In the genomic region with DNA sequence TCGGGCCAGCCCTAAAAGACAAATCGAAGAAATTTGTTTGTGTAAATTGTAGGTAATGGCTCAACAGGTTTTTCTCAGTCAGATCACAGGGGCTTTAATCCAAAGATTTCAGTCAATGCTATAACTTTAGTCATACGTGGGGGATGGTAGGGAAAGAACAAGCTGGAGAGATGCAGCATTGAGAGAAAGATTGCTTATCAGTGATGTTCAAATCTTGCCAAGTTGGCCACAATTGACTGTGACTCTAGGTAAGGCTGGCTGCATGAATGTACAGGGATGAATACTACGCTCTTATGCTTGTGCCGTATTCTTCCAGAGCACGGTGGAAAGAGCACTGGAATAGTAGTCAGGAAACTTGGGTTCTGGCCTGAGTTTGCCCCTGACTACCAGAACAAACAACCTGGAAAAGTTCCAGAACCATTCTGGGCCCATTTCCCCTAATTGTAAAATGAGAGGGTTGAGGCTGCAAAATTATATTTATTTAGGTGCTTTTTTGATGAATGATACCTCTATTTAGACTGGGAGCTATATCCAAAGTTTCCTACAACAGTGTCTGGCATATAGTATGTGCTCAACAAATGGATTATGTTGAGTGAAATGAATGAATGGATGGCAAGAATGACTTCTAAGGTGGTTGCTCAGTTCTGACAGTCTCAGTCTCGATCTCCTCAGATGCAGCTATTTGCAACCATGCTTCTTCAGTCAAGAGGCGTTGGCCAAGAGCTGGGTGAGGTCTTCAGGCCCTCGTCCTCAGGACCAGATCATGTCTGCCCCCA, we compare ENCODE assay signal across 15 cellular contexts. TPM values are rescaled to one million over a fixed set of nuclear protein-coding genes. Genes with fewer than 3 reads are reported as not detected.
A peak's percentile ranks its signal among the peaks of the same experiment; 100 is the strongest.
DNase-seq lines count a peak whose midpoint lies in the region; ATAC-seq, FAIRE-seq and TF ChIP-seq lines count a peak whose summit lies in the region.
"Had no signal": no experiment of that assay in that cellular context is flagged by ENCODE, and none has a peak within 500 bp of the region (broad histone marks: within the 10 kb centered on the region; RNA-seq: fewer than 3 reads in every experiment).

No MANE protein-coding gene starts in this region.

- no peak for TF ChIP-seq POLR2A in K562 (conservative IDR thresholded peaks at IDR 0.05)

- H3K27me3 ChIP-seq in HUES64 (ENCODE audit: insufficient read depth, low read length) (no peaks in the 10 kb centered on the region), K562 (ENCODE audit: control insufficient read depth in 2 of 2, insufficient read depth in 2 of 2, low read length in 2 of 2) (no peaks in the 10 kb centered on the region), subcutaneous abdominal adipose tissue (ENCODE audit: control insufficient read depth in 5 of 5, insufficient read depth in 4 of 5, low read length in 5 of 5) (peaks cover 0 to 7% (median 5%) of the 10 kb centered on the region in 5 donors)

- H3K4me3 ChIP-seq in HUES64 (ENCODE audit: low read length) (no peak overlapping the region), K562 (no peak overlapping the region), subcutaneous abdominal adipose tissue (ENCODE audit: low read depth in 1 of 5, low read length in 5 of 5) (no peak overlapping the region)
- H3K4me3 ChIP-seq: HAP-1 had no signal

- in situ Hi-C loops in K562 (cut with MboI), result no loop called here

- no peak for TF ChIP-seq CTCF in K562 (IDR thresholded peaks at IDR 0.05 in 2 of 3, conservative IDR thresholded peaks at IDR 0.05 in 1 of 3; ENCODE audit: insufficient read depth in 2 of 3, low read depth in 1 of 3, low read length in 3 of 3)

- no peaks in the 10 kb centered on the region for H3K79me2 ChIP-seq in K562 (ENCODE audit: control insufficient read depth, insufficient read depth, low read length)

- ATAC-seq in K562 (no peak), left lobe of liver (peak; percentile 50), GM21515 (IDR thresholded peaks at IDR 0.05; ENCODE audit: unreplicated experiment) (no peak)
- ATAC-seq: T-cell had no signal

- H3K27ac ChIP-seq in HUES64 (ENCODE audit: low read depth, low read length) (peak overlapping the region; percentile 60; the same call in 1 of the 2 replicates), K562 (ENCODE audit: extremely low read depth, low read depth, low read length) (no peak overlapping the region), subcutaneous abdominal adipose tissue (ENCODE audit: low read depth, low read length) (peak overlapping the region; percentile 78)

- POLR2A ChIA-PET in K562 (lab: Yijun Ruan, JAX), result interaction anchor here (1.0 to 1.3 kb wide), 2 partner anchors 12 to 20 kb away, joined by 3 read pairs; no protein-coding TSS in a partner anchor

- peaks cover 30% of the 10 kb centered on the region for H3K4me1 ChIP-seq in HUES64 (ENCODE audit: insufficient read depth, low read length)
- peaks cover 15 to 43% of the 10 kb centered on the region in 2 experiments; a peak in 4 of 5 replicates for H3K4me1 ChIP-seq in K562 (replicated peaks in 1 of 2; ENCODE audit: control insufficient read depth in 2 of 2, insufficient read depth in 2 of 2, low read length in 2 of 2)
- H3K4me1 ChIP-seq in subcutaneous abdominal adipose tissue (ENCODE audit: control insufficient read depth in 5 of 5, insufficient read depth in 5 of 5, low read length in 5 of 5), result peaks cover 2 to 81% (median 68%) of the 10 kb centered on the region in 5 donors

- peak overlapping the region; percentile 19 for H3K4me2 ChIP-seq in K562 (ENCODE audit: insufficient read depth, low read length)

- H3K9me3 ChIP-seq in HUES64 (ENCODE audit: insufficient read depth, low read depth, low read length) (no peaks in the 10 kb centered on the region), K562 (replicated peaks; ENCODE audit: control insufficient read depth, insufficient read depth, low read depth, low read length) (no peaks in the 10 kb centered on the region), subcutaneous abdominal adipose tissue (ENCODE audit: control insufficient read depth in 5 of 5, low read length in 5 of 5) (no peaks in the 10 kb centered on the region)
- H3K9me3 ChIP-seq: HAP-1 had no signal

- DNase-seq in K562 (ENCODE audit: extremely low read depth in 1 of 4, low spot score in 3 of 4) (no peak), left lobe of liver (ENCODE audit: low spot score) (no peak), kidney glomerular epithelial cell (lab: John Stamatoyannopoulos, UW) (no peak), NCI-H69 (lab: John Stamatoyannopoulos, UW) (no peak)
- DNase-seq in activated effector memory CD4-positive, alpha-beta T cell treated with anti-CD3 and anti-CD28 coated beads, Interleukin-2, amount 50 U/mL, for 16 hours, result no peak
- DNase-seq: activated CD4-positive, alpha-beta memory T cell treated with anti-CD3 and anti-CD28 coated beads for 36 hours; activated naive CD8-positive, alpha-beta T cell treated with anti-CD3 and anti-CD28 coated beads, Interleukin-2, amount 10 ng/mL, durations not matched to agents 7 days and 5 days; NCI-H187 treated with DMSO at 0.1 percent for 48 hours; stimulated activated CD8-positive, alpha-beta memory T cell treated with anti-CD3 and anti-CD28 coated beads, Interleukin-4, amount 100 ng/mL, for 48 hours; T-cell had no signal

- TF ChIP-seq RAD21 in K562 (CRISPR knock-in tag; conservative IDR thresholded peaks at IDR 0.05 in 1 of 2, IDR thresholded peaks at IDR 0.05 in 1 of 2), result no peak

- 71% methylated on average over 8 of the region's 9 CpGs for WGBS in HUES64
- 43% methylated on average over 9 of the region's 9 CpGs for WGBS in K562 (ENCODE audit: insufficient coverage, low coverage, missing lambda C conversion rate)

- no TSS peak for BruUV-seq in K562 (replicated peaks; lab: Mats Ljungman, UMichigan)

- H3K36me3 ChIP-seq in HUES64 (ENCODE audit: insufficient read depth, low read length) (no peaks in the 10 kb centered on the region), K562 (ENCODE audit: control insufficient read depth, insufficient read depth, low read length) (no peaks in the 10 kb centered on the region), subcutaneous abdominal adipose tissue (ENCODE audit: control insufficient read depth in 5 of 5, insufficient read depth in 5 of 5, low read length in 5 of 5) (no peaks in the 10 kb centered on the region)
- H3K36me3 ChIP-seq: HAP-1 had no signal

- no peak for FAIRE-seq in K562 (lab: Jason Lieb, UNC)
- FAIRE-seq: endometrium had no signal

- no peaks in the 10 kb centered on the region for H3K9me1 ChIP-seq in K562 (ENCODE audit: control insufficient read depth, insufficient read depth, low read length)

- 0 out of 2 replicates have a peak overlapping the region, but pooled peaks have one; percentile 26 for H2AFZ ChIP-seq in K562 (ENCODE audit: low read depth, low read length)

- H3K9ac ChIP-seq in HUES64 (ENCODE audit: low read depth, low read length) (no peak overlapping the region), K562 (ENCODE audit: insufficient read depth in 1 of 2, low read depth in 2 of 2, low read length in 2 of 2) (peak overlapping the region in 1 of 2 experiments; percentile 52; a peak in 1 of 4 replicates), subcutaneous abdominal adipose tissue (ENCODE audit: low read length in 5 of 5) (peak overlapping the region in 1 of 5 donors; percentile 48)

- CTCF ChIA-PET in K562 (lab: Yijun Ruan, JAX; ENCODE audit: low intra/inter-chr PET ratio), result no interaction called here

- intact Hi-C loops in K562 (cut with micrococcal nuclease), result loop anchor here (2.0 to 5.0 kb wide), 2 partner anchors 46 to 59 kb away; a partner anchor contains a TSS

- no peaks in the 10 kb centered on the region for H4K20me1 ChIP-seq in K562 (replicated peaks; ENCODE audit: control insufficient read depth, insufficient read depth, low read length)

- TF ChIP-seq EP300 in K562 (IDR thresholded peaks at IDR 0.05; ENCODE audit: low read length), result no peak

RNA-seq across cellular contexts. Expression of a gene that starts 44.4 kb away (rescaled TPM):
- 9.4 TPM for polyA plus RNA-seq in HUES64 (2013, experiment 1 of 2)
- 13.1 TPM for polyA plus RNA-seq in HUES64 (2013, experiment 2 of 2)
- total RNA-seq in K562 (2011; cell fraction: chromatin; rRNA removed; ENCODE audit: low replicate concordance), result 0.60 TPM in 1 of 2 replicates, not detected in the other
- total RNA-seq in K562 (2011; cell fraction: nucleolus; rRNA removed), result 0.50 and 0.66 TPM in 2 replicates
- 0.99 TPM in 1 of 2 replicates, not detected in the other for total RNA-seq in K562 (2011; cell fraction: nucleoplasm; rRNA removed)
- total RNA-seq in K562 (2014; rRNA removed) (1.4 and 3.0 TPM in 2 replicates), K562 (2014; rRNA removed; fragmentation: Illumina TruSeq; extraction: Trizol) (0.70 and 0.87 TPM in 2 replicates), K562 (2015; rRNA removed; fragmentation: Illumina TruSeq; extraction: Trizol) (0.45 and 0.54 TPM in 2 replicates), K562 (2021) (1.5 and 1.7 TPM in 2 replicates), left lobe of liver (139 TPM)
- polyA plus RNA-seq in K562 (2011; rRNA removed) (0.85 and 3.3 TPM in 2 replicates), K562 (2014; fragmentation: Illumina TruSeq; extraction: Trizol) (0.82 and 1.4 TPM in 2 replicates), K562 (2014; fragmentation: Nextera tagmentation; extraction: Ambion mirVana) (1 to 10 TPM in 1 of 2 experiments, under 1 TPM in 1; 0.48 to 1.0 TPM), K562 (2014; rRNA removed) (0.80 and 1.0 TPM in 2 replicates)
- polyA plus RNA-seq in K562 (2011; cell fraction: cytosol; rRNA removed), result 1.1 and 4.5 TPM in 2 replicates
- polyA plus RNA-seq in K562 (2011; cell fraction: nucleus; rRNA removed), result 0.71 and 1.5 TPM in 2 replicates
- 0.99 and 10.2 TPM in 2 replicates for polyA plus RNA-seq in K562 (2012)
- polyA minus RNA-seq in K562 (2011; rRNA and poly(A)+ RNA removed), result 1.6 and 3.4 TPM in 2 replicates
- 2.0 and 3.3 TPM in 2 replicates for polyA minus RNA-seq in K562 (2011; cell fraction: cytosol; rRNA and poly(A)+ RNA removed)
- 1.7 and 2.2 TPM in 2 replicates for polyA minus RNA-seq in K562 (2011; cell fraction: nucleus; rRNA and poly(A)+ RNA removed)

RNA-seq across cellular contexts. Expression of a gene that starts 46.4 kb away (rescaled TPM):
- not detected for polyA plus RNA-seq in HUES64 (2013, experiment 1 of 2)
- not detected for polyA plus RNA-seq in HUES64 (2013, experiment 2 of 2)
- total RNA-seq in K562 (2011; cell fraction: chromatin; rRNA removed; ENCODE audit: low replicate concordance), result not detected in 2 replicates
- not detected in 2 replicates for total RNA-seq in K562 (2011; cell fraction: nucleolus; rRNA removed)
- not detected in 2 replicates for total RNA-seq in K562 (2011; cell fraction: nucleoplasm; rRNA removed)
- total RNA-seq in K562 (2014; rRNA removed), result not detected in 2 replicates
- not detected in 2 replicates for total RNA-seq in K562 (2014; rRNA removed; fragmentation: Illumina TruSeq; extraction: Trizol)
- not detected in 2 replicates for total RNA-seq in K562 (2015; rRNA removed; fragmentation: Illumina TruSeq; extraction: Trizol)
- not detected in 2 replicates for total RNA-seq in K562 (2021)
- polyA plus RNA-seq in K562 (2011; rRNA removed), result not detected in 2 replicates
- polyA plus RNA-seq in K562 (2011; cell fraction: cytosol; rRNA removed), result not detected in 2 replicates
- polyA plus RNA-seq in K562 (2011; cell fraction: nucleus; rRNA removed), result not detected in 2 replicates
- polyA plus RNA-seq in K562 (2012), result not detected in 2 replicates
- polyA plus RNA-seq in K562 (2014; fragmentation: Illumina TruSeq; extraction: Trizol), result not detected in 2 replicates
- polyA plus RNA-seq in K562 (2014; fragmentation: Nextera tagmentation; extraction: Ambion mirVana), result not detected
- not detected in 2 replicates for polyA plus RNA-seq in K562 (2014; rRNA removed)
- polyA minus RNA-seq in K562 (2011; rRNA and poly(A)+ RNA removed), result not detected in 2 replicates
- not detected in 2 replicates for polyA minus RNA-seq in K562 (2011; cell fraction: cytosol; rRNA and poly(A)+ RNA removed)
- polyA minus RNA-seq in K562 (2011; cell fraction: nucleus; rRNA and poly(A)+ RNA removed), result not detected in 2 replicates
- not detected for total RNA-seq in left lobe of liver
- total RNA-seq: activated CD4-positive, alpha-beta memory T cell treated with anti-CD3 and anti-CD28 coated beads for 36 hours; activated naive CD8-positive, alpha-beta T cell treated with anti-CD3 and anti-CD28 coated beads, Interleukin-2, amount 10 ng/mL, durations not matched to agents 7 days and 5 days; T-cell had no signal

Comparison
In these comparisons a context has a peak if more than half of its experiments do, and no peak if none do; other contexts are left out.
1. RNA of a gene that starts 44.4 kb away (total RNA-seq): 139 TPM in left lobe of liver (single experiment); 0.45 to 3.0 TPM in K562; every median in the first group is over 10 times any median in the second.